Comparison of ENCODE assay signal across 1 cellular context in genomic region chr4:83114576-83114975, GRCh38.
TF ChIP-seq lines count a peak whose summit lies in the region.

Gene PLAC8, minus strand, starts transcription at chr4:83114729. Its CDS starts 6,808 bp downstream, at chr4:83107921.

TF ChIP-seq in SK-N-SH, 30 proteins besides CTCF, POLR2A, EP300 and RAD21 (continued from another document):
- no peak for TF ChIP-seq MEF2A (IDR thresholded peaks at IDR 0.05; ENCODE audit: borderline replicate concordance, low read depth)
- TF ChIP-seq POLR2AphosphoS5 (IDR thresholded peaks at IDR 0.05; ENCODE audit: low read depth, low read length), result no peak
- no peak for TF ChIP-seq NFIC (IDR thresholded peaks at IDR 0.05; ENCODE audit: borderline replicate concordance)
- no peak for TF ChIP-seq ELF1 (IDR thresholded peaks at IDR 0.05)
- TF ChIP-seq EZH2phosphoT487 (IDR thresholded peaks at IDR 0.05; ENCODE audit: borderline replicate concordance, low read depth), result no peak
